1 cellular context compared by ENCODE assay signal in genomic region chr16:71826533-71827017, GRCh38.
A peak's percentile ranks its signal among the peaks of the same experiment; 100 is the strongest.
TF ChIP-seq lines count a peak whose summit lies in the region.

No MANE protein-coding gene starts in this region.

TF ChIP-seq in K562, 482 proteins besides CTCF, POLR2A, EP300 and RAD21 (continued from another document):
- peak; percentile 77 for TF ChIP-seq ZBTB40 (IDR thresholded peaks at IDR 0.05)
- no peak for TF ChIP-seq ZBTB40 (CRISPR knock-in tag; IDR thresholded peaks at IDR 0.05)
- peak; percentile 84 for TF ChIP-seq CBFA2T3 (IDR thresholded peaks at IDR 0.05)
- 0 out of 2 replicates have a peak, but pooled peaks have one; percentile 23 for TF ChIP-seq SMARCA5 (IDR thresholded peaks at IDR 0.05)
- no peak for TF ChIP-seq BRF1 (IDR thresholded peaks at IDR 0.05; ENCODE audit: borderline replicate concordance, extremely low read depth, insufficient read length)
- TF ChIP-seq EHMT2 (IDR thresholded peaks at IDR 0.05), result peak; percentile 74
- TF ChIP-seq IRF2 (CRISPR knock-in tag; IDR thresholded peaks at IDR 0.05), result no peak
- TF ChIP-seq RAD51 (IDR thresholded peaks at IDR 0.05; ENCODE audit: borderline replicate concordance, low read depth), result no peak
- TF ChIP-seq PURB (CRISPR knock-in tag; IDR thresholded peaks at IDR 0.05; ENCODE audit: low read depth), result no peak
- no peak for TF ChIP-seq FOSL1 (tag; conservative IDR thresholded peaks at IDR 0.05)
- no peak for TF ChIP-seq HIVEP1 (CRISPR knock-in tag; IDR thresholded peaks at IDR 0.05)
- TF ChIP-seq ZNF695 (CRISPR knock-in tag; IDR thresholded peaks at IDR 0.05), result no peak
- no peak for TF ChIP-seq TCF7L2 (IDR thresholded peaks at IDR 0.05; ENCODE audit: low read depth, low read length)
- peak in 1 of 2 experiments; percentile 85; a peak in 2 of 3 replicates for TF ChIP-seq CBX3 (IDR thresholded peaks at IDR 0.05; ENCODE audit: borderline replicate concordance in 1 of 2, low read length in 2 of 2)
- TF ChIP-seq CC2D1A (IDR thresholded peaks at IDR 0.05), result peak; percentile 43; the same call in 1 of the 2 replicates
- TF ChIP-seq ASH1L (IDR thresholded peaks at IDR 0.05; ENCODE audit: borderline replicate concordance, low read depth, partially characterized antibody), result no peak
- peak; percentile 29; the same call in 1 of the 2 replicates for TF ChIP-seq EP400 (IDR thresholded peaks at IDR 0.05)
- no peak for TF ChIP-seq GTF3C2 (IDR thresholded peaks at IDR 0.05; ENCODE audit: borderline replicate concordance, extremely low read depth, insufficient read length)
- peak; percentile 23; the same call in 1 of the 2 replicates for TF ChIP-seq STAT5A (IDR thresholded peaks at IDR 0.05; ENCODE audit: borderline replicate concordance, low read length)
- no peak for TF ChIP-seq HNRNPH1 (optimal IDR thresholded peaks at IDR 0.05; ENCODE audit: low read depth, low read length)
- TF ChIP-seq CBFA2T2 (conservative IDR thresholded peaks at IDR 0.05), result peak; percentile 55
- TF ChIP-seq CBX5 (IDR thresholded peaks at IDR 0.05; ENCODE audit: borderline replicate concordance, low read depth), result no peak
- TF ChIP-seq SREBF1 (IDR thresholded peaks at IDR 0.05; ENCODE audit: borderline replicate concordance, low read depth, low read length), result no peak
- TF ChIP-seq KHSRP (IDR thresholded peaks at IDR 0.05), result no peak
- TF ChIP-seq GABPA (tag; conservative IDR thresholded peaks at IDR 0.05; ENCODE audit: low read depth), result peak; percentile 48
- TF ChIP-seq GATA2 (CRISPR knock-in tag; IDR thresholded peaks at IDR 0.05), result peak; percentile 49; the same call in 1 of the 2 replicates
- TF ChIP-seq AFF1 (IDR thresholded peaks at IDR 0.05; ENCODE audit: low read depth in 1 of 2, partially characterized antibody in 2 of 2), result peak in 1 of 2 experiments; percentile 33
- TF ChIP-seq HDAC1 (IDR thresholded peaks at IDR 0.05), result peak in 1 of 2 experiments; percentile 56; a peak in 2 of 4 replicates
- no peak for TF ChIP-seq RFX5 (IDR thresholded peaks at IDR 0.05; ENCODE audit: low read depth, low read length)
- TF ChIP-seq NR0B1 (IDR thresholded peaks at IDR 0.05; ENCODE audit: partially characterized antibody), result no peak
